21 cellular contexts compared by ENCODE assay signal in genomic region chr4:153065286-153065685, GRCh38.
A peak's percentile ranks its signal among the peaks of the same experiment; 100 is the strongest.
DNase-seq lines count a peak whose midpoint lies in the region; FAIRE-seq and TF ChIP-seq lines count a peak whose summit lies in the region.
"Had no signal": no experiment of that assay in that cellular context is flagged by ENCODE, and none has a peak within 500 bp of the region (broad histone marks: within the 10 kb centered on the region; RNA-seq: fewer than 3 reads in every experiment).

No MANE protein-coding gene starts in this region.

- H3K56ac ChIP-seq in H1 (replicated peaks; ENCODE audit: insufficient read length, low read depth, low read length) = no peak overlapping the region

- H3K4ac ChIP-seq in H1 (replicated peaks; ENCODE audit: insufficient read length, low read depth, low read length) (no peak overlapping the region), neuronal stem cell (ENCODE audit: low read length) (no peak overlapping the region)

- H3K9me3 ChIP-seq in H1 (ENCODE audit: insufficient read depth in 2 of 2, low read depth in 1 of 2, low read length in 1 of 2) (no peaks in the 10 kb centered on the region), neuronal stem cell (replicated peaks in 1 of 2; ENCODE audit: control insufficient read depth in 2 of 2, insufficient read depth in 1 of 2, low read depth in 1 of 2, low read length in 2 of 2) (no peaks in the 10 kb centered on the region), transverse colon (no peaks in the 10 kb centered on the region)
- H3K9me3 ChIP-seq: HAP-1, SJCRH30 had no signal

- POLR2A ChIA-PET in H1 (lab: Charles Lee; ENCODE audit: partially characterized antibody) = interaction anchor here (1.1 kb wide), 1 partner anchor 109 kb away, joined by 3 read pairs; no protein-coding TSS in a partner anchor

- TF ChIP-seq EP300 in H1 (IDR thresholded peaks at IDR 0.05; ENCODE audit: borderline replicate concordance in 1 of 2, low read depth in 2 of 2, low read length in 2 of 2) (no peak), transverse colon (IDR thresholded peaks at IDR 0.05; ENCODE audit: low read depth) (no peak)

- H4K91ac ChIP-seq in H1 (replicated peaks; ENCODE audit: insufficient read length, low read length) = no peak overlapping the region
- no peak overlapping the region for H4K91ac ChIP-seq in neuronal stem cell (ENCODE audit: low read depth, low read length, poor library complexity)

- no peaks in the 10 kb centered on the region for H3K36me3 ChIP-seq in H1 (ENCODE audit: control insufficient read depth in 2 of 4, insufficient read depth in 4 of 4, low read length in 3 of 4)
- no peaks in the 10 kb centered on the region for H3K36me3 ChIP-seq in neuronal stem cell (replicated peaks in 1 of 2; ENCODE audit: control insufficient read depth in 2 of 2, insufficient read depth in 2 of 2, low read length in 2 of 2)
- H3K36me3 ChIP-seq in transverse colon = no peaks in the 10 kb centered on the region
- H3K36me3 ChIP-seq: HAP-1, SJCRH30 had no signal

- H2BK5ac ChIP-seq in H1 (ENCODE audit: low read depth, low read length) (no peak overlapping the region), neuronal stem cell (ENCODE audit: low read length) (no peak overlapping the region)

- TF ChIP-seq CTCF in VCaP (conservative IDR thresholded peaks at IDR 0.05) (no peak), H1 (IDR thresholded peaks at IDR 0.05; ENCODE audit: control extremely low read depth in 1 of 3, insufficient read depth in 1 of 3, low read depth in 1 of 3, low read length in 3 of 3) (no peak), transverse colon (IDR thresholded peaks at IDR 0.05) (no peak)

- no peaks in the 10 kb centered on the region for H4K20me1 ChIP-seq in H1 (replicated peaks in 1 of 2; ENCODE audit: control insufficient read depth in 1 of 2, insufficient read depth in 2 of 2, low read length in 2 of 2)

- no peak overlapping the region for H4K5ac ChIP-seq in H1 (ENCODE audit: insufficient read length, low read depth, low read length)

- H3K14ac ChIP-seq in H1 (ENCODE audit: insufficient read length) = no peak overlapping the region
- no peak overlapping the region for H3K14ac ChIP-seq in neuronal stem cell (ENCODE audit: low read length)

- no peak for TF ChIP-seq RAD21 in H1 (IDR thresholded peaks at IDR 0.05 in 1 of 2, conservative IDR thresholded peaks at IDR 0.05 in 1 of 2; ENCODE audit: low read depth in 2 of 2, low read length in 2 of 2)

- H3K18ac ChIP-seq in H1 (ENCODE audit: extremely low read depth, low read length) = no peak overlapping the region
- peak overlapping the region; percentile 59 for H3K18ac ChIP-seq in neuronal stem cell (ENCODE audit: low read length)

- in situ Hi-C loops in transverse colon (cut with MboI; ENCODE audit: low pct_ligation_motif_present in 1 of 4, low pct_unique_long_range_greater_than_20kb in 1 of 4, low sequenced_read_pairs in 3 of 4) = no loop called here
- in situ Hi-C loops in KBM-7 (cut with MboI; ENCODE audit: low pct_unique_long_range_greater_than_20kb, low sequenced_read_pairs) = no loop called here

- H4K8ac ChIP-seq in H1 (ENCODE audit: extremely low read depth, insufficient read depth, low read length) (no peak overlapping the region), neuronal stem cell (ENCODE audit: low read depth, low read length) (no peak overlapping the region)

- H3K27ac ChIP-seq in VCaP (peak overlapping the region; percentile 99), H1 (ENCODE audit: low read depth, low read length) (no peak overlapping the region), neuronal stem cell (replicated peaks; ENCODE audit: low read length) (no peak overlapping the region), transverse colon (peak overlapping the region in 3 of 4 donors; percentile 8 to 60 (median 22)), substantia nigra (ENCODE audit: low read depth, low read length, poor library complexity, severe bottlenecking) (no peak overlapping the region)
- H3K27ac ChIP-seq: SJCRH30 had no signal

- H3K79me1 ChIP-seq in H1 (ENCODE audit: low read depth, low read length) (no peaks in the 10 kb centered on the region), neuronal stem cell (ENCODE audit: low read depth, low read length) (no peaks in the 10 kb centered on the region)

- no peaks in the 10 kb centered on the region for H3K23me2 ChIP-seq in H1 (ENCODE audit: low read depth, low read length)

- no peak overlapping the region for H2BK15ac ChIP-seq in H1 (ENCODE audit: low read length)
- H2BK15ac ChIP-seq in neuronal stem cell (ENCODE audit: low read length) = no peak overlapping the region

- H3K23ac ChIP-seq in H1 (ENCODE audit: insufficient read length) (no peak overlapping the region), neuronal stem cell (ENCODE audit: low read depth, low read length, poor library complexity) (no peak overlapping the region)

- no peaks in the 10 kb centered on the region for H3K27me3 ChIP-seq in H1 (replicated peaks in 1 of 4; ENCODE audit: control insufficient read depth in 3 of 4, extremely low read depth in 1 of 4, insufficient read depth in 3 of 4, low read length in 3 of 4)
- peaks cover 0 to 3% (median 0%) of the 10 kb centered on the region in 3 experiments for H3K27me3 ChIP-seq in neuronal stem cell (ENCODE audit: control insufficient read depth in 3 of 3, insufficient read depth in 3 of 3, low read depth in 1 of 3, low read length in 3 of 3)
- no peaks in the 10 kb centered on the region for H3K27me3 ChIP-seq in transverse colon
- H3K27me3 ChIP-seq: SJCRH30 had no signal

- H3K9ac ChIP-seq in H1 (replicated peaks in 1 of 4; ENCODE audit: extremely low read depth in 1 of 4, low read depth in 3 of 4, low read length in 3 of 4) = no peak overlapping the region
- no peak overlapping the region for H3K9ac ChIP-seq in neuronal stem cell (ENCODE audit: low read depth, low read length, poor library complexity)

- WGBS in H1 (ENCODE audit: extremely low coverage in 1 of 2, insufficient coverage in 1 of 2, insufficient read length in 1 of 2, insufficient replicate concordance in 2 of 2, low coverage in 1 of 2, low lambda C conversion rate in 2 of 2, missing lambda C conversion rate in 1 of 2), 2 experiments = 85% methylated on average over 8 of the region's 8 CpGs; no CpG with 5 or more reads in 1 of the 2 experiments
- no CpG with 5 or more reads among the region's 8 CpGs for WGBS in neuronal stem cell (ENCODE audit: extremely low coverage in 2 of 2, insufficient read length in 2 of 2, insufficient replicate concordance in 1 of 2), 2 donors
- WGBS in transverse colon (ENCODE audit: low coverage in 1 of 2), 2 donors = 54 to 63% methylated on average over 2 to 8 of the region's 8 CpGs

- intact Hi-C loops in transverse colon (cut with DNase I; ENCODE audit: low total_unique reads) = no loop called here

- H3K4me3 ChIP-seq in H1 (ENCODE audit: extremely low read depth in 1 of 4, insufficient read depth in 2 of 4, low read depth in 3 of 4, low read length in 4 of 4) (no peak overlapping the region), neuronal stem cell (ENCODE audit: low read length in 2 of 2) (no peak overlapping the region), transverse colon (no peak overlapping the region)
- H3K4me3 ChIP-seq: HAP-1, SJCRH30 had no signal

- H2AK5ac ChIP-seq in H1 (ENCODE audit: low read depth, low read length) (no peak overlapping the region), neuronal stem cell (ENCODE audit: low read depth, low read length) (no peak overlapping the region)

- DNase-seq in H1 (ENCODE audit: low read depth in 1 of 2, low spot score in 2 of 2) (no peak), neuronal stem cell (ENCODE audit: low spot score) (no peak), transverse colon (peak; percentile 79), substantia nigra (lab: John Stamatoyannopoulos, UW) (no peak), activated T-cell treated with anti-CD3 and anti-CD28 coated beads for 4 hours (no peak), KBM-7 (no peak)
- no peak for DNase-seq in activated naive CD4-positive, alpha-beta T cell treated with anti-CD3 and anti-CD28 coated beads, Interleukin-2, amount 50 U/mL, for 16 hours
- DNase-seq: CD4-positive, CD25-positive, alpha-beta regulatory T cell; DMS79; KG1; NCI-H1105; NCI-H146; NCI-H2029 treated with DMSO at 0.1 percent for 48 hours; NCI-H226; NCI-H510A treated with DMSO at 0.1 percent for 48 hours; NCI-H774; NK-92 treated with Interleukin-12 subunit alpha and Interleukin-12 subunit beta, amount 100 ng/mL, for 24 hours; SJCRH30 had no signal

- no peak overlapping the region for H3K4me2 ChIP-seq in H1 (ENCODE audit: insufficient read depth in 1 of 2, low read depth in 2 of 2, low read length in 2 of 2)
- no peak overlapping the region for H3K4me2 ChIP-seq in neuronal stem cell (ENCODE audit: insufficient read depth, low read length, poor library complexity, severe bottlenecking)

- H3K4me1 ChIP-seq in H1 (replicated peaks in 1 of 4; ENCODE audit: control insufficient read depth in 3 of 4, insufficient read depth in 4 of 4, low read length in 3 of 4) (peaks cover 2 to 13% (median 7%) of the 10 kb centered on the region in 4 experiments; a peak in 5 of 7 replicates), neuronal stem cell (ENCODE audit: control insufficient read depth in 2 of 2, insufficient read depth in 1 of 2, low read depth in 1 of 2, low read length in 2 of 2) (peaks cover 0 to 14% of the 10 kb centered on the region in 2 donors), transverse colon (peaks cover 0 to 27% (median 13%) of the 10 kb centered on the region in 4 donors)
- H3K4me1 ChIP-seq: SJCRH30 had no signal

- H2BK12ac ChIP-seq in H1 (ENCODE audit: low read depth, low read length) = no peak overlapping the region
- H2BK12ac ChIP-seq in neuronal stem cell (ENCODE audit: low read length) = no peak overlapping the region

- no peak overlapping the region; the same call in 1 of the 2 replicates for H2BK20ac ChIP-seq in H1 (ENCODE audit: low read length)

- TF ChIP-seq POLR2A in H1 (IDR thresholded peaks at IDR 0.05; ENCODE audit: control extremely low read depth in 1 of 2, low read depth in 2 of 2, low read length in 2 of 2) (no peak), transverse colon (IDR thresholded peaks at IDR 0.05) (no peak)

- no peak for FAIRE-seq in H1 (lab: Jason Lieb, UNC)
- FAIRE-seq: HepG2 had no signal

- no peak overlapping the region for H2BK120ac ChIP-seq in H1 (replicated peaks; ENCODE audit: low read depth, low read length)
- H2BK120ac ChIP-seq in neuronal stem cell (ENCODE audit: low read depth, low read length) = no peak overlapping the region

- H2AFZ ChIP-seq in H1 (ENCODE audit: low read length) (0 out of 2 replicates have a peak overlapping the region, but pooled peaks have one; percentile 91), neuronal stem cell (ENCODE audit: low read length) (no peak overlapping the region)

- CTCF ChIA-PET in H1 (lab: Charles Lee; ENCODE audit: partially characterized antibody) = interaction anchor here (1.2 to 1.5 kb wide), 2 partner anchors 10 to 20 kb away, joined by 4 to 7 read pairs; no protein-coding TSS in a partner anchor

- H3K79me2 ChIP-seq in H1 (ENCODE audit: control insufficient read depth in 1 of 2, insufficient read depth in 2 of 2, low read length in 2 of 2) = no peaks in the 10 kb centered on the region

TF ChIP-seq in H1, 55 proteins besides CTCF, POLR2A, EP300 and RAD21 (continues in another document):
- no peak for TF ChIP-seq BACH1 (IDR thresholded peaks at IDR 0.05; ENCODE audit: low read length)

Comparison
In these comparisons a context has a peak if more than half of its experiments do, and no peak if none do; other contexts are left out.
1. H3K27ac ChIP-seq: peak in VCaP (single experiment) and transverse colon (3 of 4); none in H1 (single experiment), neuronal stem cell (single experiment) and substantia nigra (single experiment).